In the genomic region with DNA sequence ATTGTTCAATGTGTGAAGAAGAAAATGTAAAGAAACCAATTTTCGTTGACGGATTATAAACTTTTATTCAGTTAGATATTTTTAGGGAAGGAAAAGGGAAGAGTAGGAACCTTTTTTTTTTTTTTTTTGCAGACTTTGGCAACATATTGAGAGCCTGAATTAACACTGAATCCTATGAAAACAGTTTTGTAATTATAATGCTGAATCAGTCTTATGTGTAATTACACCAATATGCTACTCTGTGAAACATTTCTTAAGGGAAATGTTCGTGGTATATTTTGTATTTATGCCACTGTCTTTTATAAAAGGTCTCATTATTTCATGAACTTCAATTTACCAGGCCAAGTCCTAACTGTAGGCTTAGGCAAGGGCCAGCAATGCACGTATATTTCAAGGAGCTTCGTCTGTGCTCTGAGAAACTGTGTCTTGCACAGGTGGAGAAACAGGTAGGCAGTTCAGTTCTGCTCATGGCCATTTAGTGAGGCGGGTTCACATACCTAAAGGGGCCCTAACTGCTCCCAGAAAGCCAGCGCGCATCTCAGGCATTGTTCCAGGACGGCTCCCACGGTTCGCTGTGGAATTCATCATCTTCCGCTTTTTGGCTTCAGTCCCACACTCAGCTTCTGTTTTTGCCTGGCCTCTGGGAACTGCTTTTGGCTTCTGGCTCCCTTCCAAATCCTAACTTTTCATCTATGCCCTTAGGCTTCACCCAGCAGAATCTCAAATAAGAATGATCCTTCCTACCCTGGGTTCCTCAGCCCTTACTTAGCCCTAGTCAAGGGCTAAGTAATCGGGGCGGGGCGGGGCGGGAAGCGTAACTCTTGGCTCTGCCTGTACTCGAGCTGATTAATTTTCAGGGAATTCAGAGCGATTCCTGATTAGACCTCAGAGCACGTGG, we compare ENCODE assay signal across 9 cellular contexts.
DNase-seq lines count a peak whose midpoint lies in the region; ATAC-seq lines count a peak whose summit lies in the region.
"Had no signal": no experiment of that assay in that cellular context is flagged by ENCODE, and none has a peak within 500 bp of the region (broad histone marks: within the 10 kb centered on the region; RNA-seq: fewer than 3 reads in every experiment).

No MANE protein-coding gene starts in this region.

- DNase-seq in GM04503 (ENCODE audit: low read depth) (peak; percentile 63), SJCRH30 (peak; percentile 48 to 78), fibroblast of the conjunctiva (ENCODE audit: low read depth) (peak; percentile 55), retina (peak; percentile 6), activated gamma-delta T cell (lab: John Stamatoyannopoulos, UW) (no peak)

- peaks cover 2% of the 10 kb centered on the region; the same call in 1 of the 2 replicates for H3K4me1 ChIP-seq in SJCRH30
- H3K4me1 ChIP-seq: SJSA1 had no signal

- no peaks in the 10 kb centered on the region for H3K36me3 ChIP-seq in SJCRH30
- H3K36me3 ChIP-seq: SJSA1 had no signal

- H3K9me3 ChIP-seq in SJCRH30 (replicated peaks): no peaks in the 10 kb centered on the region
- H3K9me3 ChIP-seq: SJSA1 had no signal

- ATAC-seq in GM21447 (IDR thresholded peaks at IDR 0.05; ENCODE audit: unreplicated experiment) (no peak), HG02678 (IDR thresholded peaks at IDR 0.05; ENCODE audit: unreplicated experiment) (no peak)
- no peak for ATAC-seq in activated CD4-positive, CD25-positive, alpha-beta regulatory T cell treated with anti-CD3 and anti-CD28 coated beads, Interleukin-2, amount 50 U/mL, for 24 hours

- peak overlapping the region; percentile 33 for H3K4me3 ChIP-seq in SJCRH30
- H3K4me3 ChIP-seq: SJSA1 had no signal

- H3K27ac ChIP-seq in SJCRH30: no peak overlapping the region
- H3K27ac ChIP-seq: SJSA1 had no signal

- H3K27me3 ChIP-seq in SJCRH30: no peaks in the 10 kb centered on the region
